ENCODE assay signal across 9 cellular contexts in genomic region chr4:8403173-8403753, GRCh38. TPM values are rescaled to one million over a fixed set of nuclear protein-coding genes. Genes with fewer than 3 reads are reported as not detected.
DNase-seq lines count a peak whose midpoint lies in the region; ATAC-seq, FAIRE-seq and TF ChIP-seq lines count a peak whose summit lies in the region.
"Had no signal": no experiment of that assay in that cellular context is flagged by ENCODE, and none has a peak within 500 bp of the region (broad histone marks: within the 10 kb centered on the region; RNA-seq: fewer than 3 reads in every experiment).

No MANE protein-coding gene starts in this region.

- no peak overlapping the region for H3K27ac ChIP-seq in MM.1S (ENCODE audit: low read length)
- no peak overlapping the region for H3K27ac ChIP-seq in K562 (ENCODE audit: extremely low read depth, low read depth, low read length)
- peak overlapping the region; percentile 75 to 90 (median 80) for H3K27ac ChIP-seq in sigmoid colon

- H3K9me1 ChIP-seq in K562 (ENCODE audit: control insufficient read depth, insufficient read depth, low read length): no peaks in the 10 kb centered on the region

- no peak for TF ChIP-seq POLR2A in K562 (conservative IDR thresholded peaks at IDR 0.05)
- TF ChIP-seq POLR2A in sigmoid colon (IDR thresholded peaks at IDR 0.05): no peak

- TF ChIP-seq CTCF in MM.1S (IDR thresholded peaks at IDR 0.05; ENCODE audit: low read length) (peak; percentile 80), K562 (IDR thresholded peaks at IDR 0.05 in 2 of 3, conservative IDR thresholded peaks at IDR 0.05 in 1 of 3; ENCODE audit: insufficient read depth in 2 of 3, low read depth in 1 of 3, low read length in 3 of 3) (peak; percentile 86 to 97 (median 92)), sigmoid colon (IDR thresholded peaks at IDR 0.05) (peak; percentile 83 to 97 (median 88))

- H3F3A ChIP-seq in MM.1S (ENCODE audit: insufficient read depth, low read length): no peaks in the 10 kb centered on the region

- H3K9me3 Mint-ChIP-seq in T-cell: no peaks in the 10 kb centered on the region
- no peaks in the 10 kb centered on the region for H3K9me3 Mint-ChIP-seq in stimulated activated memory B cell treated with anti-CD40 and anti-IgM and Interleukin-4, amounts not matched to agents 10 μg/mL and 1 μg/mL and 100 μg/mL, for 72 hours
- H3K9me3 Mint-ChIP-seq: dendritic cell treated with granulocyte-macrophage colony-stimulating factor and Interleukin-4, amounts not matched to agents 40 ng/mL and 50 ng/mL, for 4 days had no signal

- H3K9me2 ChIP-seq in MM.1S (replicated peaks; ENCODE audit: insufficient read depth, low read length): no peaks in the 10 kb centered on the region

- 42% methylated on average over 12 of the region's 12 CpGs for WGBS in K562 (ENCODE audit: insufficient coverage, low coverage, missing lambda C conversion rate)
- WGBS in sigmoid colon, 2 donors: 47 to 48% methylated on average over 12 of the region's 12 CpGs

- peak; percentile 87 for FAIRE-seq in K562 (lab: Jason Lieb, UNC)

- no peaks in the 10 kb centered on the region for H4K20me1 ChIP-seq in MM.1S (ENCODE audit: insufficient read depth, low read length)
- H4K20me1 ChIP-seq in K562 (replicated peaks; ENCODE audit: control insufficient read depth, insufficient read depth, low read length): no peaks in the 10 kb centered on the region

- POLR2A ChIA-PET in T-cell (lab: Charles Lee) (no interaction called here), K562 (lab: Yijun Ruan, JAX) (interaction anchor here (1.4 kb wide), 1 partner anchor 100 kb away, joined by 4 read pairs; no protein-coding TSS in a partner anchor)

- peak; percentile 96 for TF ChIP-seq RAD21 in K562 (CRISPR knock-in tag; conservative IDR thresholded peaks at IDR 0.05 in 1 of 2, IDR thresholded peaks at IDR 0.05 in 1 of 2)

- H3K4me2 ChIP-seq in MM.1S (ENCODE audit: low read depth, low read length) (no peak overlapping the region), K562 (ENCODE audit: insufficient read depth, low read length) (no peak overlapping the region)

- H3K27me3 ChIP-seq in MM.1S (replicated peaks; ENCODE audit: insufficient read depth, low read length) (no peaks in the 10 kb centered on the region), K562 (ENCODE audit: control insufficient read depth in 2 of 2, insufficient read depth in 2 of 2, low read length in 2 of 2) (no peaks in the 10 kb centered on the region), sigmoid colon (no peaks in the 10 kb centered on the region)

- H3K36me3 Mint-ChIP-seq in T-cell: peaks cover 33% of the 10 kb centered on the region
- H3K36me3 Mint-ChIP-seq in stimulated activated memory B cell treated with anti-CD40 and anti-IgM and Interleukin-4, amounts not matched to agents 10 μg/mL and 1 μg/mL and 100 μg/mL, for 72 hours: peaks cover 79% of the 10 kb centered on the region

- no peak overlapping the region for H3K4me3 Mint-ChIP-seq in T-cell
- H3K4me3 Mint-ChIP-seq in stimulated activated memory B cell treated with anti-CD40 and anti-IgM and Interleukin-4, amounts not matched to agents 10 μg/mL and 1 μg/mL and 100 μg/mL, for 72 hours: no peak overlapping the region
- H3K4me3 Mint-ChIP-seq: dendritic cell treated with granulocyte-macrophage colony-stimulating factor and Interleukin-4, amounts not matched to agents 40 ng/mL and 50 ng/mL, for 4 days had no signal

- no peaks in the 10 kb centered on the region for H3K79me2 ChIP-seq in MM.1S (ENCODE audit: low read length)
- no peaks in the 10 kb centered on the region for H3K79me2 ChIP-seq in K562 (ENCODE audit: control insufficient read depth, insufficient read depth, low read length)

- intact Hi-C loops in K562 (cut with micrococcal nuclease): loop anchor here (1.0 to 10.0 kb wide), 5 partner anchors 81 to 228 kb away; no protein-coding TSS in a partner anchor
- intact Hi-C loops in sigmoid colon (cut with DNase I): loop anchor here (1.0 to 10.0 kb wide), 4 partner anchors 128 to 248 kb away; partner anchors contain the start of gene ABLIM2

- H3K4me3 ChIP-seq in MM.1S (ENCODE audit: low read length) (no peak overlapping the region), K562 (no peak overlapping the region), sigmoid colon (no peak overlapping the region)

- in situ Hi-C loops in K562 (cut with MboI): loop anchor here (5.0 to 10.0 kb wide), 2 partner anchors 161 to 238 kb away; no protein-coding TSS in a partner anchor

- DNase-seq in ELR (ENCODE audit: low read depth) (peak; percentile 84), MM.1S (peak; percentile 39), T-cell (peak in 27 of 34 experiments; percentile 8 to 52 (median 28)), K562 (ENCODE audit: extremely low read depth in 1 of 4, low spot score in 3 of 4) (peak; percentile 75 to 91 (median 87)), hippocampal formation (lab: John Stamatoyannopoulos, UW) (peak; percentile 67 to 73), sigmoid colon (peak; percentile 93)

- no peaks in the 10 kb centered on the region for H3K36me3 ChIP-seq in MM.1S (replicated peaks; ENCODE audit: insufficient read depth, low read length)
- H3K36me3 ChIP-seq in K562 (ENCODE audit: control insufficient read depth, insufficient read depth, low read length): no peaks in the 10 kb centered on the region
- peaks cover 12 to 63% (median 36%) of the 10 kb centered on the region in 4 donors for H3K36me3 ChIP-seq in sigmoid colon

- no peak overlapping the region for H3K27ac Mint-ChIP-seq in T-cell
- H3K27ac Mint-ChIP-seq in stimulated activated memory B cell treated with anti-CD40 and anti-IgM and Interleukin-4, amounts not matched to agents 10 μg/mL and 1 μg/mL and 100 μg/mL, for 72 hours: no peak overlapping the region

- H3K9me3 ChIP-seq in MM.1S (replicated peaks; ENCODE audit: insufficient read depth, low read length) (no peaks in the 10 kb centered on the region), K562 (replicated peaks; ENCODE audit: control insufficient read depth, insufficient read depth, low read depth, low read length) (no peaks in the 10 kb centered on the region), sigmoid colon (no peaks in the 10 kb centered on the region)

- H3K4me1 ChIP-seq in MM.1S (ENCODE audit: low read length) (no peaks in the 10 kb centered on the region), K562 (replicated peaks in 1 of 2; ENCODE audit: control insufficient read depth in 2 of 2, insufficient read depth in 2 of 2, low read length in 2 of 2) (peaks cover 0 to 13% of the 10 kb centered on the region in 2 experiments; a peak in 1 of 5 replicates), sigmoid colon (peaks cover 0 to 27% (median 23%) of the 10 kb centered on the region in 4 donors)

- H2AFZ ChIP-seq in MM.1S (ENCODE audit: low read length) (no peak overlapping the region), K562 (ENCODE audit: low read depth, low read length) (no peak overlapping the region)

- H3K4me1 Mint-ChIP-seq in T-cell: no peaks in the 10 kb centered on the region
- peaks cover 7% of the 10 kb centered on the region for H3K4me1 Mint-ChIP-seq in stimulated activated memory B cell treated with anti-CD40 and anti-IgM and Interleukin-4, amounts not matched to agents 10 μg/mL and 1 μg/mL and 100 μg/mL, for 72 hours

- H3K9ac ChIP-seq in MM.1S (ENCODE audit: low read length) (no peak overlapping the region), K562 (ENCODE audit: insufficient read depth in 1 of 2, low read depth in 2 of 2, low read length in 2 of 2) (no peak overlapping the region)

- no TSS peak for BruUV-seq in K562 (replicated peaks; lab: Mats Ljungman, UMichigan)

- no peak for TF ChIP-seq EP300 in K562 (IDR thresholded peaks at IDR 0.05; ENCODE audit: low read length)
- no peak for TF ChIP-seq EP300 in sigmoid colon (IDR thresholded peaks at IDR 0.05)

- H3K27me3 Mint-ChIP-seq in T-cell: no peaks in the 10 kb centered on the region
- no peaks in the 10 kb centered on the region for H3K27me3 Mint-ChIP-seq in stimulated activated memory B cell treated with anti-CD40 and anti-IgM and Interleukin-4, amounts not matched to agents 10 μg/mL and 1 μg/mL and 100 μg/mL, for 72 hours
- H3K27me3 Mint-ChIP-seq: dendritic cell treated with granulocyte-macrophage colony-stimulating factor and Interleukin-4, amounts not matched to agents 40 ng/mL and 50 ng/mL, for 4 days had no signal

- peak in 2 of 4 experiments; percentile 38 to 46 for ATAC-seq in T-cell (replicated peaks in 1 of 4)
- peak; percentile 93 for ATAC-seq in K562
- ATAC-seq in GM21381 (IDR thresholded peaks at IDR 0.05; ENCODE audit: unreplicated experiment): no peak
- ATAC-seq in stimulated activated memory B cell treated with anti-CD40 and anti-IgM and Interleukin-4, amounts not matched to agents 10 μg/mL and 1 μg/mL and 100 μg/mL, for 72 hours: no peak

- CTCF ChIA-PET in T-cell (lab: Charles Lee) (interaction anchor here (0.6 to 3.5 kb wide), 5 partner anchors 34 to 227 kb away, joined by 3 to 11 read pairs (median 4); no protein-coding TSS in a partner anchor), K562 (lab: Yijun Ruan, JAX; ENCODE audit: low intra/inter-chr PET ratio) (interaction anchor here (0.7 to 4.9 kb wide), 7 partner anchors 83 to 226 kb away, joined by 4 to 69 read pairs (median 8); no protein-coding TSS in a partner anchor)

RNA-seq across cellular contexts. Expression of gene ACOX3, which starts 37.3 kb away (rescaled TPM):
- total RNA-seq in T-cell (10 to 100 TPM in 4 of 5 donors, 1 to 10 TPM in 1; 9.4 to 20.7 (median 15.8) TPM), K562 (2014; rRNA removed) (4.9 and 5.1 TPM in 2 replicates), K562 (2014; rRNA removed; fragmentation: Illumina TruSeq; extraction: Trizol) (3.7 and 3.8 TPM in 2 replicates), K562 (2015; rRNA removed; fragmentation: Illumina TruSeq; extraction: Trizol) (3.8 and 4.6 TPM in 2 replicates), K562 (2021) (5.9 and 7.3 TPM in 2 replicates), sigmoid colon (10 to 100 TPM; 24.8 to 51.0 (median 29.4) TPM)
- 8.4 and 18.6 TPM in 2 replicates for total RNA-seq in K562 (2011; cell fraction: chromatin; rRNA removed; ENCODE audit: low replicate concordance)
- 5.9 and 8.7 TPM in 2 replicates for total RNA-seq in K562 (2011; cell fraction: nucleolus; rRNA removed)
- total RNA-seq in K562 (2011; cell fraction: nucleoplasm; rRNA removed): 5.9 and 9.8 TPM in 2 replicates
- polyA plus RNA-seq in K562 (2011; rRNA removed) (2.3 and 2.9 TPM in 2 replicates), K562 (2014; fragmentation: Illumina TruSeq; extraction: Trizol) (4.0 and 4.4 TPM in 2 replicates), K562 (2014; fragmentation: Nextera tagmentation; extraction: Ambion mirVana) (1 to 10 TPM in 1 of 2 experiments, under 1 TPM in 1; 0.68 to 1.0 TPM), K562 (2014; rRNA removed) (3.0 and 4.9 TPM in 2 replicates), sigmoid colon (10 to 100 TPM in 2 of 3 donors, 1 to 10 TPM in 1; 8.4 to 18.0 (median 16.9) TPM)
- 2.6 and 3.3 TPM in 2 replicates for polyA plus RNA-seq in K562 (2011; cell fraction: cytosol; rRNA removed)
- 6.1 and 6.5 TPM in 2 replicates for polyA plus RNA-seq in K562 (2011; cell fraction: nucleus; rRNA removed)
- polyA plus RNA-seq in K562 (2012): 5.1 and 9.2 TPM in 2 replicates
- 3.9 and 5.0 TPM in 2 replicates for polyA minus RNA-seq in K562 (2011; rRNA and poly(A)+ RNA removed)
- polyA minus RNA-seq in K562 (2011; cell fraction: cytosol; rRNA and poly(A)+ RNA removed): 1.5 and 4.6 TPM in 2 replicates
- polyA minus RNA-seq in K562 (2011; cell fraction: nucleus; rRNA and poly(A)+ RNA removed): 3.5 and 4.8 TPM in 2 replicates

RNA-seq across cellular contexts. Expression of gene TRMT44, which starts 37.3 kb away (rescaled TPM):
- 10 to 100 TPM; 25.6 to 40.9 (median 35.3) TPM for total RNA-seq in T-cell
- 60.3 and 88.6 TPM in 2 replicates for total RNA-seq in K562 (2011; cell fraction: chromatin; rRNA removed; ENCODE audit: low replicate concordance)
- 53.0 and 57.5 TPM in 2 replicates for total RNA-seq in K562 (2011; cell fraction: nucleolus; rRNA removed)
- total RNA-seq in K562 (2011; cell fraction: nucleoplasm; rRNA removed): 31.6 and 38.6 TPM in 2 replicates
- total RNA-seq in K562 (2014; rRNA removed): 14.1 and 15.6 TPM in 2 replicates
- total RNA-seq in K562 (2014; rRNA removed; fragmentation: Illumina TruSeq; extraction: Trizol): 8.6 and 10.0 TPM in 2 replicates
- 10.2 and 10.3 TPM in 2 replicates for total RNA-seq in K562 (2015; rRNA removed; fragmentation: Illumina TruSeq; extraction: Trizol)
- total RNA-seq in K562 (2021): 17.3 and 18.6 TPM in 2 replicates
- 8.9 and 9.6 TPM in 2 replicates for polyA plus RNA-seq in K562 (2011; rRNA removed)
- 5.5 and 9.9 TPM in 2 replicates for polyA plus RNA-seq in K562 (2011; cell fraction: cytosol; rRNA removed)
- polyA plus RNA-seq in K562 (2011; cell fraction: nucleus; rRNA removed): 32.2 and 44.8 TPM in 2 replicates
- polyA plus RNA-seq in K562 (2012): 8.3 and 13.2 TPM in 2 replicates
- 7.8 and 8.7 TPM in 2 replicates for polyA plus RNA-seq in K562 (2014; fragmentation: Illumina TruSeq; extraction: Trizol)
- polyA plus RNA-seq in K562 (2014; fragmentation: Nextera tagmentation; extraction: Ambion mirVana): 1 to 10 TPM; 1.2 to 2.1 TPM
- polyA plus RNA-seq in K562 (2014; rRNA removed): 12.5 and 13.2 TPM in 2 replicates
- 14.7 and 16.1 TPM in 2 replicates for polyA minus RNA-seq in K562 (2011; rRNA and poly(A)+ RNA removed)
- 6.1 and 11.1 TPM in 2 replicates for polyA minus RNA-seq in K562 (2011; cell fraction: cytosol; rRNA and poly(A)+ RNA removed)
- polyA minus RNA-seq in K562 (2011; cell fraction: nucleus; rRNA and poly(A)+ RNA removed): 35.5 and 48.8 TPM in 2 replicates
- total RNA-seq in sigmoid colon: 10 to 100 TPM; 14.2 to 29.1 (median 17.0) TPM
- polyA plus RNA-seq in sigmoid colon: 1 to 10 TPM; 2.1 to 7.0 (median 5.4) TPM

Comparison
In these comparisons a context has a peak if more than half of its experiments do, and no peak if none do; other contexts are left out.
1. DNase-seq: peak in every context shown above with its lines; median percentile 93 in sigmoid colon; 87 in K562; 84 in ELR; 70 in hippocampal formation; 39 in MM.1S; 28 in T-cell.
2. H3K27ac ChIP-seq: peak in sigmoid colon (4 of 4); none in MM.1S (single experiment) and K562 (single experiment).
3. Peak in every context shown above with its lines, with median percentiles within 50 percentile points of each other: CTCF ChIP-seq.